In genomic region chr1:153626929-153627796, GRCh38 we compare ENCODE assay signal across 1 cellular context.
TF ChIP-seq lines count a peak whose summit lies in the region.

S100A13 (minus strand) TSS chr1:153627505; CDS start chr1:153626472, 1,033 bp downstream.

TF ChIP-seq in K562, 482 proteins besides CTCF, POLR2A, EP300 and RAD21 (continued from another document and continues in another):
- TF ChIP-seq HNRNPH1 (optimal IDR thresholded peaks at IDR 0.05; ENCODE audit: low read depth, low read length) = no peak
- TF ChIP-seq FOXK2 (conservative IDR thresholded peaks at IDR 0.05 in 1 of 2, IDR thresholded peaks at IDR 0.05 in 1 of 2; ENCODE audit: low read depth in 2 of 2) = peak; percentile 76 to 90
- no peak for TF ChIP-seq KLF13 (tag; IDR thresholded peaks at IDR 0.05; ENCODE audit: borderline replicate concordance, low read depth)
- no peak for TF ChIP-seq MIER1 (IDR thresholded peaks at IDR 0.05; ENCODE audit: low read depth)
- peak; percentile 26; the same call in 1 of the 2 replicates for TF ChIP-seq ESRRA (IDR thresholded peaks at IDR 0.05; ENCODE audit: borderline replicate concordance, low read depth)
- no peak for TF ChIP-seq TEAD2 (tag; IDR thresholded peaks at IDR 0.05)
- TF ChIP-seq ZZZ3 (IDR thresholded peaks at IDR 0.05) = no peak
- peak; percentile 2; the same call in 1 of the 2 replicates for TF ChIP-seq FOSL1 (tag; conservative IDR thresholded peaks at IDR 0.05)
- TF ChIP-seq RBM39 (optimal IDR thresholded peaks at IDR 0.05; ENCODE audit: low read depth, low read length) = peak; percentile 22
- TF ChIP-seq E2F6 (IDR thresholded peaks at IDR 0.05; ENCODE audit: borderline replicate concordance in 1 of 2, extremely low read depth in 1 of 2, insufficient read depth in 1 of 2, insufficient read length in 1 of 2, low read depth in 1 of 2, low read length in 1 of 2, poor library complexity in 1 of 2, severe bottlenecking in 1 of 2) = peak in 1 of 2 experiments; percentile 46
- 0 out of 2 replicates have a peak, but pooled peaks have one; percentile 27 for TF ChIP-seq TRIM28 (IDR thresholded peaks at IDR 0.05)
- TF ChIP-seq MAFG (tag; conservative IDR thresholded peaks at IDR 0.05) = no peak
- no peak for TF ChIP-seq ZNF121 (CRISPR knock-in tag; conservative IDR thresholded peaks at IDR 0.05)
- TF ChIP-seq TCF15 (CRISPR knock-in tag; IDR thresholded peaks at IDR 0.05) = no peak
- TF ChIP-seq FUS (optimal IDR thresholded peaks at IDR 0.05; ENCODE audit: low read depth, low read length) = no peak
- TF ChIP-seq ZNF449 (CRISPR knock-in tag; IDR thresholded peaks at IDR 0.05) = no peak
- no peak for TF ChIP-seq NFE2L1 (tag; IDR thresholded peaks at IDR 0.05; ENCODE audit: borderline replicate concordance, low read depth)
- no peak for TF ChIP-seq ZNF140 (CRISPR knock-in tag; IDR thresholded peaks at IDR 0.05)
- peak; percentile 7; the same call in 1 of the 2 replicates for TF ChIP-seq ARID1B (IDR thresholded peaks at IDR 0.05)
- no peak for TF ChIP-seq ZNF324 (CRISPR knock-in tag; IDR thresholded peaks at IDR 0.05)
- TF ChIP-seq JUN (IDR thresholded peaks at IDR 0.05; ENCODE audit: borderline replicate concordance, low read depth, low read length) = no peak
- TF ChIP-seq JUN (CRISPR knock-in tag; IDR thresholded peaks at IDR 0.05; ENCODE audit: borderline replicate concordance) = no peak
- no peak for TF ChIP-seq ZNF707 (CRISPR knock-in tag; conservative IDR thresholded peaks at IDR 0.05)
- 0 out of 2 replicates have a peak, but pooled peaks have one; percentile 41 for TF ChIP-seq ZBTB43 (CRISPR knock-in tag; IDR thresholded peaks at IDR 0.05)
- TF ChIP-seq GTF2B (IDR thresholded peaks at IDR 0.05; ENCODE audit: extremely low read depth, insufficient read length) = no peak
- no peak for TF ChIP-seq PATZ1 (CRISPR knock-in tag; IDR thresholded peaks at IDR 0.05; ENCODE audit: borderline replicate concordance)
- TF ChIP-seq NCOA1 (IDR thresholded peaks at IDR 0.05; ENCODE audit: low read depth) = no peak
- no peak for TF ChIP-seq ZC3H8 (IDR thresholded peaks at IDR 0.05)
- TF ChIP-seq HDAC2 (IDR thresholded peaks at IDR 0.05) = peak; percentile 42
- no peak for TF ChIP-seq ZNF41 (CRISPR knock-in tag; conservative IDR thresholded peaks at IDR 0.05)
- no peak for TF ChIP-seq USF1 (CRISPR knock-in tag; IDR thresholded peaks at IDR 0.05)
- no peak for TF ChIP-seq ZBTB11 (CRISPR knock-in tag; IDR thresholded peaks at IDR 0.05)
- peak; percentile 52; the same call in 1 of the 2 replicates for TF ChIP-seq MBD2 (IDR thresholded peaks at IDR 0.05; ENCODE audit: borderline replicate concordance, low read depth)
- no peak for TF ChIP-seq STAT5A (IDR thresholded peaks at IDR 0.05; ENCODE audit: borderline replicate concordance, low read length)
- TF ChIP-seq ZNF174 (CRISPR knock-in tag; IDR thresholded peaks at IDR 0.05) = no peak
- TF ChIP-seq ZBTB9 (CRISPR knock-in tag; IDR thresholded peaks at IDR 0.05) = peak; percentile 23; the same call in 1 of the 2 replicates
- peak; percentile 73; the same call in 1 of the 2 replicates for TF ChIP-seq MYNN (IDR thresholded peaks at IDR 0.05)
- no peak for TF ChIP-seq MYNN (CRISPR knock-in tag; IDR thresholded peaks at IDR 0.05)
- TF ChIP-seq ZNF668 (CRISPR knock-in tag; IDR thresholded peaks at IDR 0.05) = no peak
- no peak for TF ChIP-seq HOXB6 (CRISPR knock-in tag; IDR thresholded peaks at IDR 0.05; ENCODE audit: borderline replicate concordance)
- no peak for TF ChIP-seq PHB (CRISPR knock-in tag; IDR thresholded peaks at IDR 0.05)
- no peak for TF ChIP-seq HBP1 (CRISPR knock-in tag; IDR thresholded peaks at IDR 0.05)
- TF ChIP-seq HLTF (IDR thresholded peaks at IDR 0.05) = 0 out of 2 replicates have a peak, but pooled peaks have one; percentile 21
- TF ChIP-seq SMARCA4 (IDR thresholded peaks at IDR 0.05) = no peak
- TF ChIP-seq MLLT1 (IDR thresholded peaks at IDR 0.05) = 0 out of 4 replicates have a peak, but pooled peaks of 1 of the 2 experiments have one; percentile 30
- TF ChIP-seq HDAC1 (IDR thresholded peaks at IDR 0.05) = peak in 1 of 2 experiments; percentile 42; a peak in 1 of 4 replicates
- TF ChIP-seq ZNF696 (CRISPR knock-in tag; conservative IDR thresholded peaks at IDR 0.05) = no peak
- no peak for TF ChIP-seq BRD9 (IDR thresholded peaks at IDR 0.05; ENCODE audit: low read depth, partially characterized antibody)
- TF ChIP-seq ZNF232 (CRISPR knock-in tag; IDR thresholded peaks at IDR 0.05) = no peak
- TF ChIP-seq POLR2B (IDR thresholded peaks at IDR 0.05; ENCODE audit: low read depth, partially characterized antibody) = peak; percentile 93
- TF ChIP-seq ZNF76 (CRISPR knock-in tag; IDR thresholded peaks at IDR 0.05; ENCODE audit: borderline replicate concordance) = no peak
- TF ChIP-seq ZNF282 (CRISPR knock-in tag; IDR thresholded peaks at IDR 0.05) = no peak
- TF ChIP-seq PTRF (tag; IDR thresholded peaks at IDR 0.05) = no peak
- TF ChIP-seq JUNB (CRISPR knock-in tag; conservative IDR thresholded peaks at IDR 0.05) = no peak
